Comparison of ENCODE assay signal across 14 cellular contexts in genomic region chr10:14545827-14546226, GRCh38.
DNase-seq lines count a peak whose midpoint lies in the region; ATAC-seq and TF ChIP-seq lines count a peak whose summit lies in the region.
"Had no signal": no experiment of that assay in that cellular context is flagged by ENCODE, and none has a peak within 500 bp of the region (broad histone marks: within the 10 kb centered on the region; RNA-seq: fewer than 3 reads in every experiment).

No MANE protein-coding gene starts in this region.

- H3K27ac Mint-ChIP-seq in HFFc6 = peak overlapping the region; percentile 33

- H3K9me3 ChIP-seq in left lung = no peaks in the 10 kb centered on the region
- H3K9me3 ChIP-seq: SJCRH30 had no signal

- H3K4me1 Mint-ChIP-seq in HFFc6 (ENCODE audit: low read depth) = peaks cover 21% of the 10 kb centered on the region

- intact Hi-C loops in left lung (cut with DNase I) = no loop called here

- H3K27me3 ChIP-seq in left lung = no peaks in the 10 kb centered on the region
- H3K27me3 ChIP-seq: SJCRH30 had no signal

- no peaks in the 10 kb centered on the region for H3K27me3 Mint-ChIP-seq in HFFc6 (ENCODE audit: insufficient read depth)
- H3K27me3 Mint-ChIP-seq: brain had no signal

- no peak for TF ChIP-seq CTCF in HFFc6 (IDR thresholded peaks at IDR 0.05)
- no peak for TF ChIP-seq CTCF in astrocyte of the cerebellum (IDR thresholded peaks at IDR 0.05; ENCODE audit: low read depth, low read length, missing control alignments)
- TF ChIP-seq CTCF in left lung (IDR thresholded peaks at IDR 0.05) = no peak

- peaks cover 0 to 18% of the 10 kb centered on the region in 2 donors for H3K36me3 ChIP-seq in left lung
- H3K36me3 ChIP-seq: SJCRH30 had no signal

- in situ Hi-C loops in astrocyte of the cerebellum (cut with HindIII; ENCODE audit: low sequenced_read_pairs) = no loop called here

- H3K4me1 ChIP-seq in left lung = peaks cover 3 to 81% of the 10 kb centered on the region in 2 donors
- H3K4me1 ChIP-seq: SJCRH30 had no signal

- H3K36me3 Mint-ChIP-seq in HFFc6 (ENCODE audit: low read depth) = peaks cover 10% of the 10 kb centered on the region; the same call in 1 of the 2 replicates

- H3K27ac ChIP-seq in left lung = peak overlapping the region; percentile 3 to 70
- H3K27ac ChIP-seq: SJCRH30 had no signal

- ATAC-seq in left lung = peak; percentile 69
- no peak for ATAC-seq in HG02938 (IDR thresholded peaks at IDR 0.05; ENCODE audit: unreplicated experiment)
- ATAC-seq in HG03469 (IDR thresholded peaks at IDR 0.05; ENCODE audit: unreplicated experiment) = no peak
- no peak for ATAC-seq in HG03135 (IDR thresholded peaks at IDR 0.05; ENCODE audit: unreplicated experiment)
- ATAC-seq: sciatic nerve had no signal

- H3K9me3 Mint-ChIP-seq in HFFc6 = no peaks in the 10 kb centered on the region

- no peak overlapping the region for H3K4me3 ChIP-seq in astrocyte of the cerebellum (ENCODE audit: low read depth, low read length)
- no peak overlapping the region for H3K4me3 ChIP-seq in left lung
- H3K4me3 ChIP-seq: SJCRH30 had no signal

- DNase-seq in AG08395 (ENCODE audit: low spot score) = peak; percentile 49
- peak; percentile 55 for DNase-seq in HFFc6
- peak; percentile 50 for DNase-seq in astrocyte of the cerebellum (ENCODE audit: low read depth)
- no peak for DNase-seq in left lung
- DNase-seq in NCI-H774 (lab: John Stamatoyannopoulos, UW) = no peak
- DNase-seq: COR-L47, KBM-7, NCI-H446, SJCRH30 had no signal

- peak overlapping the region; percentile 18; the same call in 1 of the 2 replicates for H3K4me3 Mint-ChIP-seq in HFFc6
- H3K4me3 Mint-ChIP-seq: brain had no signal

Comparison
In these comparisons a context has a peak if more than half of its experiments do, and no peak if none do; other contexts are left out.
1. DNase-seq: peak in AG08395 (single experiment), HFFc6 (single experiment) and astrocyte of the cerebellum (single experiment); none in left lung (0 of 2) and NCI-H774 (single experiment).